19 cellular contexts compared by ENCODE assay signal in the genomic region with DNA sequence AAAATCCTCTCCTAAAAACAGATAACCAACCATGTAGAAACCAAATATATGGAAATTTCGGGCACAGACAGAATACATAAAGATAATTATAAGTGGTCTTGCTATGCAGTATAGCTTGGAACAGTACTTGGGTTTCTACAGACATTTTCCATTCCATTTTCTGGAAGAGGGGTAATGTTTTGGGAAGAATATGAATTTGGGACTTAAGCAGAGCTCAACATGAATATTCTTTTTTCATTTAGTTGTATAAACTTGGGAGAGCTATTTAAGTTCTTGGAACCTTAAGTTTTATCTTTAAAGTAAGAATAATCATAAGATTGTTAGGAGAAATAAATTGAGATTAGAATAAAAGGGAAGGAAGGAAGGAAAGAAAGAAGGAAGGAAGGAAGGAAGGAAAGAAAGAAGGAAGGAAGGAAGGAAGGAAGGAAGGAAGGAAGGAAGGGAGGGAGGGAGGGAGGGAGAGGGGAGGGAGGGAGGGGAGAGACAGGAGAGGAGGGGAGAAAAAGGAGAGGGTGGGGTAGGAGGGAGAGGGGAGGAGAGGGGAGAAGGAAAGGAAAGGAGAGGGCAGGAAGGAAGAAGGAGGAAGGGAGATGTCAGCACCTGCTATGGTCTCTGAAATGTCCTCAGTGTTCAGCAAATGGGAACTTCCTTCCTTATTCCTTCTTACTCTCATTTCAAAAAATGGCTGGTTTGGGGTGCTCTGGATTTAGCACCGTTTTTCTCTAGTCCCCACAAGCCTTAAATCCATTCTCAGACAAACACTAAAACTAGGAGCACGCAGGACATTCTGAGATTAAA.
A peak's percentile ranks its signal among the peaks of the same experiment; 100 is the strongest.
DNase-seq lines count a peak whose midpoint lies in the region; ATAC-seq and TF ChIP-seq lines count a peak whose summit lies in the region.
"Had no signal": no experiment of that assay in that cellular context is flagged by ENCODE, and none has a peak within 500 bp of the region (broad histone marks: within the 10 kb centered on the region; RNA-seq: fewer than 3 reads in every experiment).

No MANE protein-coding gene starts in this region.

- H3K27ac Mint-ChIP-seq in Caco-2 (ENCODE audit: unreplicated experiment): peak overlapping the region; percentile 74
- H3K27ac Mint-ChIP-seq in dendritic cell treated with granulocyte-macrophage colony-stimulating factor and Interleukin-4, amounts not matched to agents 40 ng/mL and 50 ng/mL, for 4 days: peak overlapping the region; percentile 32
- H3K27ac Mint-ChIP-seq in stimulated activated effector memory CD8-positive, alpha-beta T cell treated with anti-CD3 and anti-CD28 coated beads, Interleukin-12 subunit alpha, Interleukin-12 subunit beta, amount 100 ng/mL, for 72 hours: peak overlapping the region; percentile 33
- H3K27ac Mint-ChIP-seq: CD14-positive monocyte; CD4-positive, alpha-beta T cell; CD8-positive, alpha-beta memory T cell; GM23338 had no signal

- CTCF ChIA-PET in Caco-2 (lab: Charles Lee): no interaction called here

- no peaks in the 10 kb centered on the region for H3K27me3 Mint-ChIP-seq in Caco-2 (ENCODE audit: insufficient read depth, unreplicated experiment)
- H3K27me3 Mint-ChIP-seq in dendritic cell treated with granulocyte-macrophage colony-stimulating factor and Interleukin-4, amounts not matched to agents 40 ng/mL and 50 ng/mL, for 4 days: peaks cover 1% of the 10 kb centered on the region
- H3K27me3 Mint-ChIP-seq: CD4-positive, alpha-beta T cell had no signal

- H3K4me3 ChIP-seq in Caco-2 (ENCODE audit: low read depth, low read length) (no peak overlapping the region), SK-N-MC (peak overlapping the region; percentile 52)
- H3K4me3 ChIP-seq: BLaER1 treated with 17β-estradiol and CSF1 and Interleukin-3, amounts not matched to agents 10 nM and 100 nM; GM12878; GM23338; HAP-1 had no signal

- no peak overlapping the region for H3K4me3 Mint-ChIP-seq in Caco-2 (ENCODE audit: unreplicated experiment)
- no peak overlapping the region for H3K4me3 Mint-ChIP-seq in dendritic cell treated with granulocyte-macrophage colony-stimulating factor and Interleukin-4, amounts not matched to agents 40 ng/mL and 50 ng/mL, for 4 days
- H3K4me3 Mint-ChIP-seq in stimulated activated effector memory CD8-positive, alpha-beta T cell treated with anti-CD3 and anti-CD28 coated beads, Interleukin-12 subunit alpha, Interleukin-12 subunit beta, amount 100 ng/mL, for 72 hours: no peak overlapping the region
- H3K4me3 Mint-ChIP-seq: CD14-positive monocyte; CD4-positive, alpha-beta T cell; CD8-positive, alpha-beta memory T cell; GM23338 had no signal

- H3K36me3 ChIP-seq in Caco-2 (ENCODE audit: control insufficient read depth, insufficient read depth, low read length): no peaks in the 10 kb centered on the region
- H3K36me3 ChIP-seq in SK-N-MC (ENCODE audit: insufficient read depth, low read length): no peaks in the 10 kb centered on the region
- H3K36me3 ChIP-seq: BE2C; BLaER1 treated with 17β-estradiol and CSF1 and Interleukin-3, amounts not matched to agents 10 nM and 100 nM; HAP-1 had no signal

- peaks cover 14% of the 10 kb centered on the region for H3K4me1 Mint-ChIP-seq in Caco-2 (ENCODE audit: low read depth, unreplicated experiment)
- peaks cover 63% of the 10 kb centered on the region for H3K4me1 Mint-ChIP-seq in dendritic cell treated with granulocyte-macrophage colony-stimulating factor and Interleukin-4, amounts not matched to agents 40 ng/mL and 50 ng/mL, for 4 days (ENCODE audit: low read depth)
- H3K4me1 Mint-ChIP-seq in stimulated activated effector memory CD8-positive, alpha-beta T cell treated with anti-CD3 and anti-CD28 coated beads, Interleukin-12 subunit alpha, Interleukin-12 subunit beta, amount 100 ng/mL, for 72 hours: no peaks in the 10 kb centered on the region
- H3K4me1 Mint-ChIP-seq: CD8-positive, alpha-beta memory T cell had no signal

- no TSS peak for BruUV-seq in Caco-2 (replicated peaks; lab: Mats Ljungman, UMichigan)

- H3K9me3 ChIP-seq in Caco-2 (no peaks in the 10 kb centered on the region), SK-N-MC (ENCODE audit: low read depth, low read length) (no peaks in the 10 kb centered on the region)
- H3K9me3 ChIP-seq: BE2C, HAP-1 had no signal

- ATAC-seq in stimulated activated effector memory CD8-positive, alpha-beta T cell treated with anti-CD3 and anti-CD28 coated beads, Interleukin-12 subunit alpha, Interleukin-12 subunit beta, amount 100 ng/mL, for 72 hours: no peak
- ATAC-seq: GM12878, GM23338 had no signal

- H3K9me3 Mint-ChIP-seq in Caco-2 (ENCODE audit: unreplicated experiment): no peaks in the 10 kb centered on the region
- H3K9me3 Mint-ChIP-seq in dendritic cell treated with granulocyte-macrophage colony-stimulating factor and Interleukin-4, amounts not matched to agents 40 ng/mL and 50 ng/mL, for 4 days: no peaks in the 10 kb centered on the region
- H3K9me3 Mint-ChIP-seq in stimulated activated effector memory CD8-positive, alpha-beta T cell treated with anti-CD3 and anti-CD28 coated beads, Interleukin-12 subunit alpha, Interleukin-12 subunit beta, amount 100 ng/mL, for 72 hours: no peaks in the 10 kb centered on the region
- H3K9me3 Mint-ChIP-seq: CD4-positive, alpha-beta T cell; CD8-positive, alpha-beta memory T cell; GM23338 had no signal

- H3K27ac ChIP-seq in SK-N-MC: peak overlapping the region; percentile 100
- H3K27ac ChIP-seq: BLaER1 treated with 17β-estradiol and CSF1 and Interleukin-3, amounts not matched to agents 10 nM and 100 nM had no signal

- DNase-seq in Caco-2: no peak
- peak; percentile 89 for DNase-seq in SK-N-MC (ENCODE audit: low read depth, low spot score)
- DNase-seq in stimulated activated effector memory CD8-positive, alpha-beta T cell treated with anti-CD3 and anti-CD28 coated beads, Interleukin-12 subunit alpha, Interleukin-12 subunit beta, amount 100 ng/mL, for 72 hours (ENCODE audit: low spot score in 2 of 2): no peak
- DNase-seq in NCI-H2171 (lab: John Stamatoyannopoulos, UW): no peak
- no peak for DNase-seq in DMS79 (lab: John Stamatoyannopoulos, UW)
- no peak for DNase-seq in DMS153 treated with DMSO at 0.1 percent for 48 hours (lab: John Stamatoyannopoulos, UW; ENCODE audit: unreplicated experiment)
- no peak for DNase-seq in NCI-H82 (lab: John Stamatoyannopoulos, UW)
- DNase-seq: BE2C; Calu3; CD4-positive, alpha-beta T cell; CD8-positive, alpha-beta memory T cell; EL; GDM1 had no signal

- peaks cover 10% of the 10 kb centered on the region for H3K4me1 ChIP-seq in Caco-2
- H3K4me1 ChIP-seq: BE2C, HAP-1 had no signal

- H3K27me3 ChIP-seq in Caco-2 (replicated peaks; ENCODE audit: control insufficient read depth, insufficient read depth, low read length): no peaks in the 10 kb centered on the region
- H3K27me3 ChIP-seq: BLaER1 treated with 17β-estradiol and CSF1 and Interleukin-3, amounts not matched to agents 10 nM and 100 nM had no signal

- intact Hi-C loops in Caco-2 (cut with micrococcal nuclease; ENCODE audit: unreplicated experiment): no loop called here
- intact Hi-C loops in dendritic cell treated with granulocyte-macrophage colony-stimulating factor and Interleukin-4, amounts not matched to agents 40 ng/mL and 50 ng/mL, for 4 days (cut with micrococcal nuclease): no loop called here

- no peak for TF ChIP-seq CTCF in Caco-2 (IDR thresholded peaks at IDR 0.05; ENCODE audit: insufficient read depth in 1 of 2, low read depth in 1 of 2, low read length in 1 of 2, severe bottlenecking in 1 of 2, unreplicated experiment in 1 of 2)

- H3K9ac ChIP-seq in SK-N-MC (ENCODE audit: insufficient read length): peak overlapping the region; percentile 76
- H3K9ac ChIP-seq: BLaER1 treated with 17β-estradiol and CSF1 and Interleukin-3, amounts not matched to agents 10 nM and 100 nM had no signal

- no peaks in the 10 kb centered on the region for H3K36me3 Mint-ChIP-seq in Caco-2 (ENCODE audit: insufficient read depth, unreplicated experiment)
- no peaks in the 10 kb centered on the region for H3K36me3 Mint-ChIP-seq in dendritic cell treated with granulocyte-macrophage colony-stimulating factor and Interleukin-4, amounts not matched to agents 40 ng/mL and 50 ng/mL, for 4 days (ENCODE audit: low read depth)
- H3K36me3 Mint-ChIP-seq in stimulated activated effector memory CD8-positive, alpha-beta T cell treated with anti-CD3 and anti-CD28 coated beads, Interleukin-12 subunit alpha, Interleukin-12 subunit beta, amount 100 ng/mL, for 72 hours: no peaks in the 10 kb centered on the region
- H3K36me3 Mint-ChIP-seq: CD8-positive, alpha-beta memory T cell had no signal

- POLR2A ChIA-PET in Caco-2 (lab: Charles Lee): interaction anchor here (0.6 kb wide), 1 partner anchor 65 kb away, joined by 8 read pairs; no protein-coding TSS in a partner anchor
